Comparison of ENCODE assay signal across 7 cellular contexts in the genomic region with DNA sequence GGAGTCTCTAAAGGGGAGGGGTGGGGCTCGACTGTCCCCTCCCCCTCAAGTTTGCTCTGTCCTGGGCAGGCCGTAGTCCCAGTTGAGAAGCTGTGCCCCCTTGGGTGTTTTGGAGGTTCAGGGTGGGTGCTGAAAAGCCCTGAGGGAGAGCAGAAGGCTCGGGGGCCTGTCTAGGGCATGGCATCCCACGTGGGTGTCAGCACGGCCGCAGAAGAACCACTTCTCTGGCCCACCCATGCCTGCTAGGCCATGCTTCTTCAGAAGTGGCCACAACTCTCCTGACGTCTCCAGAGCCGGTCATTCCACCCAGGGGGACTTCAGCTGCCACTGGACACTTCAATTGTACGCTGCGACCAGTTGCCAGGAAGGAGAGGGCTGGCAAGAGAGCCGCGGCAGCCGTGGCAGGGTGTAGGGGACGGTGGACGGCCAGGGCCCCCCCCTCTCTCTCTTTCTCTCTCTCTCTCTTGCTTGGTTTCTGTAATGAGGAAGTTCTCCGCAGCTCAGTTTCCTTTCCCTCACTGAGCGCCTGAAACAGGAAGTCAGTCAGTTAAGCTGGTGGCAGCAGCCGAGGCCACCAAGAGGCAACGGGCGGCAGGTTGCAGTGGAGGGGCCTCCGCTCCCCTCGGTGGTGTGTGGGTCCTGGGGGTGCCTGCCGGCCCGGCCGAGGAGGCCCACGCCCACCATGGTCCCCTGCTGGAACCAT. TPM values are rescaled to one million over a fixed set of nuclear protein-coding genes. Genes with fewer than 3 reads are reported as not detected.
DNase-seq lines count a peak whose midpoint lies in the region; ATAC-seq and TF ChIP-seq lines count a peak whose summit lies in the region.

A gene (plus strand): TSS at position 546 of the 703 bp plus-strand sequence. CDS start 137 bp downstream, at position 683.

- no peaks in the 10 kb centered on the region for H3K36me3 Mint-ChIP-seq in endodermal cell (ENCODE audit: low read depth)

- WGBS in urinary bladder: 60% methylated on average over 26 of the region's 26 CpGs
- WGBS in endodermal cell (ENCODE audit: insufficient coverage in 1 of 2, insufficient read length in 1 of 2), 2 experiments: 84 to 85% methylated on average over 13 to 26 of the region's 26 CpGs

- ATAC-seq in GM19324 (IDR thresholded peaks at IDR 0.05; ENCODE audit: low FRiP score, unreplicated experiment) (peak; percentile 35), HG03442 (IDR thresholded peaks at IDR 0.05; ENCODE audit: unreplicated experiment) (peak; percentile 28), omental fat pad (ENCODE audit: low FRiP score) (no peak)

- H3K4me1 Mint-ChIP-seq in endodermal cell: no peaks in the 10 kb centered on the region

- H3K27me3 Mint-ChIP-seq in endodermal cell (ENCODE audit: insufficient read depth): peaks cover 8% of the 10 kb centered on the region

- H3K4me1 ChIP-seq in colonic mucosa: peaks cover 5% of the 10 kb centered on the region
- no peaks in the 10 kb centered on the region for H3K4me1 ChIP-seq in urinary bladder (ENCODE audit: insufficient read depth)
- peaks cover 4% of the 10 kb centered on the region for H3K4me1 ChIP-seq in endodermal cell (ENCODE audit: control insufficient read depth, insufficient read depth, low read length)

- H3K9me3 Mint-ChIP-seq in endodermal cell: no peaks in the 10 kb centered on the region

- H3K9me3 ChIP-seq in colonic mucosa: no peaks in the 10 kb centered on the region
- H3K9me3 ChIP-seq in endodermal cell (ENCODE audit: control insufficient read depth, low read length): no peaks in the 10 kb centered on the region

- H3K4me3 ChIP-seq in colonic mucosa (peak within 1 kb of the TSS; percentile 40), urinary bladder (ENCODE audit: low read depth, low read length) (peak within 1 kb of the TSS; percentile 36), endodermal cell (ENCODE audit: low read length) (no peak within 1 kb of the TSS)

- H3K36me3 ChIP-seq in colonic mucosa (no peaks in the 10 kb centered on the region), urinary bladder (ENCODE audit: insufficient read depth) (no peaks in the 10 kb centered on the region), endodermal cell (ENCODE audit: control insufficient read depth, insufficient read depth, low read length) (no peaks in the 10 kb centered on the region)

- TF ChIP-seq CTCF in colonic mucosa (IDR thresholded peaks at IDR 0.05) (no peak), omental fat pad (IDR thresholded peaks at IDR 0.05) (no peak), endodermal cell (conservative IDR thresholded peaks at IDR 0.05) (no peak)

- H3K27me3 ChIP-seq in colonic mucosa (no peaks in the 10 kb centered on the region), endodermal cell (ENCODE audit: control insufficient read depth, insufficient read depth, low read length, poor library complexity, severe bottlenecking) (no peaks in the 10 kb centered on the region)

- H3K4me3 Mint-ChIP-seq in endodermal cell: no peak within 1 kb of the TSS

- no peak within 1 kb of the TSS for H3K27ac Mint-ChIP-seq in endodermal cell

- H3K27ac ChIP-seq in colonic mucosa: peak within 1 kb of the TSS; percentile 64
- H3K27ac ChIP-seq in urinary bladder (ENCODE audit: low read depth): peak within 1 kb of the TSS; percentile 83
- no peak within 1 kb of the TSS for H3K27ac ChIP-seq in endodermal cell (ENCODE audit: low read depth, low read length)

- DNase-seq in activated CD4-positive, CD25-positive, alpha-beta regulatory T cell (lab: John Stamatoyannopoulos, UW): peak; percentile 29 to 64 (median 52)
- DNase-seq in colonic mucosa (peak; percentile 53), omental fat pad (ENCODE audit: low spot score) (no peak), endodermal cell (no peak)

- intact Hi-C loops in colonic mucosa (cut with DNase I): loop anchor here (5.0 kb wide), 1 partner anchor 208 kb away; no protein-coding TSS in a partner anchor

- H3K9ac ChIP-seq in colonic mucosa (ENCODE audit: low read depth in 2 of 2, low read length in 2 of 2) (peak within 1 kb of the TSS; percentile 54 to 65), endodermal cell (ENCODE audit: extremely low read depth, low read length, poor library complexity, severe bottlenecking) (no peak within 1 kb of the TSS)

RNA-seq across cellular contexts. Expression of the gene that starts here (rescaled TPM):
- total RNA-seq in colonic mucosa (1 to 10 TPM; 6.5 to 7.1 TPM), omental fat pad (10 to 100 TPM; 17.9 to 55.8 (median 27.6) TPM), urinary bladder (13.5 TPM), endodermal cell (1 to 10 TPM in 1 of 2 donors, under 1 TPM in 1; 0.66 to 3.0 TPM)
- 8.4 TPM for polyA plus RNA-seq in urinary bladder
- polyA plus RNA-seq in endodermal cell (2013, experiment 1 of 2): 4.5 TPM
- 3.7 TPM for polyA plus RNA-seq in endodermal cell (2013, experiment 2 of 2)

Comparison
In these comparisons a context has a peak if more than half of its experiments do, and no peak if none do; other contexts are left out.
1. DNase-seq: peak in activated CD4-positive, CD25-positive, alpha-beta regulatory T cell (4 of 4) and colonic mucosa (single experiment); none in omental fat pad (single experiment) and endodermal cell (single experiment).